In genomic region chr7:19111474-19112143, GRCh38 we compare ENCODE assay signal across 15 cellular contexts. TPM values are rescaled to one million over a fixed set of nuclear protein-coding genes. Genes with fewer than 3 reads are reported as not detected.
A peak's percentile ranks its signal among the peaks of the same experiment; 100 is the strongest.
DNase-seq lines count a peak whose midpoint lies in the region; ATAC-seq, FAIRE-seq and TF ChIP-seq lines count a peak whose summit lies in the region.
"Had no signal": no experiment of that assay in that cellular context is flagged by ENCODE, and none has a peak within 500 bp of the region (broad histone marks: within the 10 kb centered on the region; RNA-seq: fewer than 3 reads in every experiment).

No MANE protein-coding gene starts in this region.

- DNase-seq in heart left ventricle (no peak), left ventricle myocardium superior (no peak), dedifferentiated amniotic fluid mesenchymal stem cell (ENCODE audit: extremely low spot score) (peak; percentile 55), aorta (no peak), endothelial cell (ENCODE audit: low spot score) (no peak), NCI-H2227 (lab: John Stamatoyannopoulos, UW; ENCODE audit: unreplicated experiment) (no peak), GM12892 (ENCODE audit: insufficient read length) (no peak)
- DNase-seq: activated gamma-delta T cell treated with Interleukin-2 at 50 U/mL for 16 hours; CD8-positive, alpha-beta memory T cell; NCI-H1694 treated with DMSO at 0.1 percent for 48 hours; NCI-H524; PC-9 had no signal

- no peak for ATAC-seq in heart left ventricle
- no peak for ATAC-seq in left ventricle myocardium superior
- no peak for ATAC-seq in aorta (ENCODE audit: low FRiP score)

- H3K4me3 Mint-ChIP-seq in endothelial cell (ENCODE audit: unreplicated experiment), result no peak overlapping the region
- H3K4me3 Mint-ChIP-seq: CD8-positive, alpha-beta memory T cell had no signal

- H3K27me3 Mint-ChIP-seq in endothelial cell (ENCODE audit: unreplicated experiment), result peaks cover 19% of the 10 kb centered on the region

- H3K36me3 Mint-ChIP-seq in endothelial cell (ENCODE audit: low read depth, unreplicated experiment), result peaks cover 4% of the 10 kb centered on the region
- H3K36me3 Mint-ChIP-seq: CD8-positive, alpha-beta memory T cell had no signal

- 38 to 55% (median 51%) methylated on average over 13 of the region's 13 CpGs for WGBS in heart left ventricle, 4 donors
- 0 to 15% methylated on average over 1 to 6 of the region's 13 CpGs for WGBS in mesodermal cell (ENCODE audit: insufficient coverage in 2 of 2), 2 experiments
- WGBS in aorta, 2 donors, result 41 to 42% methylated on average over 13 of the region's 13 CpGs

- TF ChIP-seq CTCF in heart left ventricle (IDR thresholded peaks at IDR 0.05), result no peak
- no peak for TF ChIP-seq CTCF in endothelial cell (IDR thresholded peaks at IDR 0.05; ENCODE audit: unreplicated experiment)

- H3K4me3 ChIP-seq in heart left ventricle, result peak overlapping the region in 7 of 12 donors; percentile 36 to 59 (median 44)
- H3K4me3 ChIP-seq in mesodermal cell (ENCODE audit: extremely low read depth, insufficient read depth, low read length, poor library complexity, severe bottlenecking), result no peak overlapping the region
- peak overlapping the region; percentile 20 to 63 for H3K4me3 ChIP-seq in aorta (ENCODE audit: low read length in 2 of 2)
- H3K4me3 ChIP-seq: PC-9 had no signal

- peaks cover 27 to 98% (median 79%) of the 10 kb centered on the region in 9 donors for H3K27me3 ChIP-seq in heart left ventricle
- H3K27me3 ChIP-seq in aorta (ENCODE audit: control insufficient read depth in 1 of 2, insufficient read depth in 2 of 2, low read length in 1 of 2), result no peaks in the 10 kb centered on the region

- no peak overlapping the region for H3K27ac Mint-ChIP-seq in endothelial cell (ENCODE audit: unreplicated experiment)

- H3K36me3 ChIP-seq in heart left ventricle (no peaks in the 10 kb centered on the region), mesodermal cell (ENCODE audit: control insufficient read depth, insufficient read depth, low read length) (no peaks in the 10 kb centered on the region), aorta (ENCODE audit: control insufficient read depth in 1 of 2, insufficient read depth in 2 of 2, low read length in 1 of 2) (no peaks in the 10 kb centered on the region)

- TF ChIP-seq POLR2A in heart left ventricle (IDR thresholded peaks at IDR 0.05) (no peak), GM12892 (IDR thresholded peaks at IDR 0.05; ENCODE audit: low read depth, low read length) (no peak)

- intact Hi-C loops in heart left ventricle (cut with DNase I), result no loop called here
- intact Hi-C loops in left ventricle myocardium superior (cut with micrococcal nuclease), result no loop called here
- intact Hi-C loops in aorta (cut with DNase I), result loop anchor here (5.0 to 10.0 kb wide), 4 partner anchors 137 to 759 kb away; no protein-coding TSS in a partner anchor

- H3K27ac ChIP-seq in heart left ventricle, result no peak overlapping the region
- peak overlapping the region; percentile 0 for H3K27ac ChIP-seq in mesodermal cell (ENCODE audit: low read depth, low read length, severe bottlenecking)
- peak overlapping the region in 1 of 2 donors; percentile 38 for H3K27ac ChIP-seq in aorta (ENCODE audit: low read depth in 1 of 2, low read length in 2 of 2)
- H3K27ac ChIP-seq: PC-9 had no signal

- H3K4me1 ChIP-seq in heart left ventricle (peaks cover 0 to 30% (median 10%) of the 10 kb centered on the region in 12 donors), mesodermal cell (ENCODE audit: control insufficient read depth, insufficient read depth, low read length, poor library complexity, severe bottlenecking) (peaks cover 16% of the 10 kb centered on the region), aorta (ENCODE audit: control insufficient read depth in 1 of 2, insufficient read depth in 2 of 2, low read length in 2 of 2) (no peaks in the 10 kb centered on the region)

- H3K9me3 ChIP-seq in heart left ventricle (no peaks in the 10 kb centered on the region), mesodermal cell (ENCODE audit: control insufficient read depth, low read length) (no peaks in the 10 kb centered on the region), aorta (ENCODE audit: control insufficient read depth, low read length) (no peaks in the 10 kb centered on the region)

- FAIRE-seq in GM12892 (lab: Jason Lieb, UNC), result no peak
- FAIRE-seq: A204.1 had no signal

- no peaks in the 10 kb centered on the region for H3K9me3 Mint-ChIP-seq in endothelial cell (ENCODE audit: unreplicated experiment)

- peaks cover 31% of the 10 kb centered on the region for H3K4me1 Mint-ChIP-seq in endothelial cell (ENCODE audit: unreplicated experiment)

RNA-seq across cellular contexts. Expression of gene TWIST1, which starts 5.8 kb away (rescaled TPM):
- total RNA-seq in heart left ventricle (1 to 10 TPM in 4 of 9 donors, under 1 TPM in 5; 0.38 to 4.6 (median 0.87) TPM), left ventricle myocardium superior (1.3 TPM), aorta (10 to 100 TPM in 1 of 2 donors, 1 to 10 TPM in 1; 8.5 to 12.3 TPM), endothelial cell (ENCODE audit: unreplicated experiment) (2.4 TPM)
- polyA plus RNA-seq in heart left ventricle (1 to 10 TPM; 1.1 to 1.7 TPM), aorta (10 to 100 TPM; 11.9 to 44.6 TPM)
- 19.1 TPM for polyA plus RNA-seq in mesodermal cell (2013, experiment 1 of 2)
- 17.5 TPM for polyA plus RNA-seq in mesodermal cell (2013, experiment 2 of 2)
- polyA plus RNA-seq in GM12892 (2012; ENCODE audit: missing spikeins), result not detected
- total RNA-seq: mononuclear cell had no signal
- polyA plus RNA-seq: CD8-positive, alpha-beta memory T cell had no signal

RNA-seq across cellular contexts. Expression of gene FERD3L, which starts 33.6 kb away (rescaled TPM):
- total RNA-seq in heart left ventricle (not detected), left ventricle myocardium superior (not detected), aorta (not detected), endothelial cell (ENCODE audit: unreplicated experiment) (not detected)
- polyA plus RNA-seq in heart left ventricle (not detected), aorta (not detected)
- not detected for polyA plus RNA-seq in mesodermal cell (2013, experiment 1 of 2)
- not detected for polyA plus RNA-seq in mesodermal cell (2013, experiment 2 of 2)
- polyA plus RNA-seq in GM12892 (2012; ENCODE audit: missing spikeins), result not detected
- total RNA-seq: CD8-positive, alpha-beta memory T cell; mononuclear cell; PC-9 had no signal
- polyA plus RNA-seq: CD8-positive, alpha-beta memory T cell had no signal

Comparison
In these comparisons a context has a peak if more than half of its experiments do, and no peak if none do; other contexts are left out.
1. intact Hi-C loops: an anchor here in aorta (5.0 to 10.0 kb wide); none called in heart left ventricle and left ventricle myocardium superior.